In the genomic region with DNA sequence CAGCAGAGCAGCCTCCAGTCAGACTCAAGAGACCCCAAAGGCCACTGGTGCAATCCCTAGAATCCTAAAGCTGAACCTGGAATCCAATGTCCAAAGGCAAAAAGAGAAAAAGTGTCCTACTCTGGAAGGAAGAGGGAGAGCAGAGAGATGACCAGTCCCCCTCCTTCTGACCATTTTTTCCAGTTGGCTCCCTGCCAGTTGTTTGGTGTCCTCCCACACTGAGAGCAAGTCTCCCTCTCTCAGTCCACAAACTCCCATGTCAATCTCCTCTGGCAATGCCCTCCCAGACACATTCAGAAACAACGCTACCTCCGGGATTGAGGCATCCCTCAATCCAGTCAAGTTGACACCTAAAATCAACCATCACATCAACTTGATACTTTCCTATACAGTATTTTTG, we compare ENCODE assay signal across 24 cellular contexts. TPM values are rescaled to one million over a fixed set of nuclear protein-coding genes. Genes with fewer than 3 reads are reported as not detected.
"Had no signal": no experiment of that assay in that cellular context is flagged by ENCODE, and none has a peak within 500 bp of the region (broad histone marks: within the 10 kb centered on the region; RNA-seq: fewer than 3 reads in every experiment).

No MANE protein-coding gene starts in this region.

- H3K4me1 Mint-ChIP-seq: naive thymus-derived CD8-positive, alpha-beta T cell had no signal

- H3K36me3 ChIP-seq: heart left ventricle, sigmoid colon, stomach had no signal

- H3K27ac ChIP-seq: dorsolateral prefrontal cortex, heart left ventricle, sigmoid colon, skin epidermis, stomach had no signal

- H3K4me3 Mint-ChIP-seq: naive thymus-derived CD8-positive, alpha-beta T cell; type B pancreatic cell had no signal

- H3K9me3 ChIP-seq: mucosa of descending colon, sigmoid colon, stomach had no signal

- H3K4me1 ChIP-seq: heart left ventricle had no signal

- H3K27ac Mint-ChIP-seq: naive thymus-derived CD8-positive, alpha-beta T cell; type B pancreatic cell had no signal

- DNase-seq: cortex of kidney; dorsolateral prefrontal cortex; effector CD8-positive, alpha-beta T cell; heart left ventricle; hypothalamus; kidney glomerular epithelial cell; mucosa of descending colon; naive thymus-derived CD8-positive, alpha-beta T cell; posterior cingulate gyrus; sigmoid colon; stimulated activated CD4-positive, alpha-beta T cell treated with anti-CD3 and anti-CD28 coated beads, Interleukin-2, amount 100 ng/mL, for 24 hours; stimulated activated CD4-positive, alpha-beta T cell treated with anti-CD3 and anti-CD28 coated beads, Interleukin-4, amount 100 ng/mL, for 4 hours; stimulated activated naive CD4-positive, alpha-beta T cell; stomach had no signal

- H3K27me3 ChIP-seq: dorsolateral prefrontal cortex, heart left ventricle, sigmoid colon, stomach had no signal

- H3K36me3 Mint-ChIP-seq: naive thymus-derived CD8-positive, alpha-beta T cell; type B pancreatic cell had no signal

- H3K4me3 ChIP-seq: dorsolateral prefrontal cortex, heart left ventricle, mucosa of descending colon, sigmoid colon, skin epidermis, stomach had no signal

RNA-seq across cellular contexts. Expression of gene CLEC19A, which starts 4.3 kb away (rescaled TPM):
- total RNA-seq: esophagus mucosa; fibroblast of lung; glomerular endothelial cell; heart left ventricle; left lobe of liver; lower leg skin; mucosa of descending colon; naive thymus-derived CD8-positive, alpha-beta T cell; osteocyte; pulmonary artery endothelial cell; sigmoid colon had no signal
- polyA plus RNA-seq: fibroblast of lung; heart left ventricle; naive thymus-derived CD8-positive, alpha-beta T cell; neural cell; sigmoid colon; stomach had no signal
